Comparison of ENCODE assay signal across 8 cellular contexts in genomic region chr3:38003371-38003816, GRCh38. TPM values are rescaled to one million over a fixed set of nuclear protein-coding genes. Genes with fewer than 3 reads are reported as not detected.
A peak's percentile ranks its signal among the peaks of the same experiment; 100 is the strongest.
DNase-seq lines count a peak whose midpoint lies in the region; ATAC-seq and TF ChIP-seq lines count a peak whose summit lies in the region.

No MANE protein-coding gene starts in this region.

- 32 to 63% (median 37%) methylated on average over 6 to 7 of the region's 7 CpGs for WGBS in heart left ventricle, 4 donors
- WGBS in prostate gland = 37% methylated on average over 6 of the region's 7 CpGs

- no peak overlapping the region for H3K4me3 Mint-ChIP-seq in activated naive CD8-positive, alpha-beta T cell treated with anti-CD3 and anti-CD28 coated beads, Interleukin-2, amount 10 ng/mL, durations not matched to agents 7 days and 5 days

- in situ Hi-C loops in GM13977 (cut with MboI; ENCODE audit: low pct_unique_long_range_greater_than_20kb, low sequenced_read_pairs, unreplicated experiment) = no loop called here

- ATAC-seq in activated naive CD8-positive, alpha-beta T cell treated with anti-CD3 and anti-CD28 coated beads, Interleukin-2, amount 10 ng/mL, durations not matched to agents 7 days and 5 days (ENCODE audit: low read depth) = no peak
- ATAC-seq in heart left ventricle (peak in 3 of 4 donors; percentile 32 to 60 (median 39)), HG02973 (IDR thresholded peaks at IDR 0.05; ENCODE audit: unreplicated experiment) (no peak)

- H3K36me3 ChIP-seq in heart left ventricle (peaks cover 0 to 46% (median 20%) of the 10 kb centered on the region in 9 donors), prostate gland (peaks cover 3 to 4% of the 10 kb centered on the region in 2 donors)

- H3K27me3 ChIP-seq in heart left ventricle (no peaks in the 10 kb centered on the region), prostate gland (replicated peaks; ENCODE audit: insufficient read depth) (no peaks in the 10 kb centered on the region)

- TF ChIP-seq POLR2A in heart left ventricle (IDR thresholded peaks at IDR 0.05) = no peak
- no peak for TF ChIP-seq POLR2A in prostate gland (IDR thresholded peaks at IDR 0.05)

- H3K4me1 ChIP-seq in heart left ventricle (peaks cover 0 to 28% (median 15%) of the 10 kb centered on the region in 12 donors), prostate gland (replicated peaks) (peaks cover 16% of the 10 kb centered on the region)

- H3K4me3 ChIP-seq in heart left ventricle = peak overlapping the region in 6 of 12 donors; percentile 36 to 57 (median 48)
- no peak overlapping the region for H3K4me3 ChIP-seq in prostate gland

- H3K9me3 ChIP-seq in heart left ventricle (no peaks in the 10 kb centered on the region), prostate gland (no peaks in the 10 kb centered on the region)

- intact Hi-C loops in heart left ventricle (cut with DNase I) = loop anchor here in 3 of 10 donors (2.0 to 10.0 kb wide), 6 partner anchors 29 to 474 kb away; no protein-coding TSS in a partner anchor
- intact Hi-C loops in prostate gland (cut with DNase I) = loop anchor here (5.0 kb wide), 1 partner anchor 34 kb away; the partner anchor contains the start of gene DLEC1

- CTCF ChIA-PET in RWPE1 (lab: Yijun Ruan, JAX) = interaction anchor here (0.7 to 1.0 kb wide), 3 partner anchors 10 to 148 kb away, joined by 3 to 5 read pairs (median 4); no protein-coding TSS in a partner anchor

- DNase-seq in GM13977 (ENCODE audit: low spot score) (peak; percentile 72), RWPE1 (ENCODE audit: low spot score) (no peak), heart left ventricle (peak; percentile 62 to 84 (median 71)), prostate gland (ENCODE audit: low spot score) (peak; percentile 65), NCI-H226 (no peak)
- DNase-seq in activated naive CD8-positive, alpha-beta T cell treated with anti-CD3 and anti-CD28 coated beads, Interleukin-2, amount 10 ng/mL, durations not matched to agents 7 days and 5 days = peak; percentile 72

- POLR2A ChIA-PET in RWPE1 (lab: Yijun Ruan, JAX; ENCODE audit: low non-redundant PET) = no interaction called here
- POLR2A ChIA-PET in activated naive CD8-positive, alpha-beta T cell treated with anti-CD3 and anti-CD28 coated beads, Interleukin-2, amount 10 ng/mL, durations not matched to agents 7 days and 5 days (lab: Charles Lee) = interaction anchor here (1.3 kb wide), 1 partner anchor 28 kb away, joined by 3 read pairs; no protein-coding TSS in a partner anchor

- H3K36me3 Mint-ChIP-seq in activated naive CD8-positive, alpha-beta T cell treated with anti-CD3 and anti-CD28 coated beads, Interleukin-2, amount 10 ng/mL, durations not matched to agents 7 days and 5 days = peaks cover 8% of the 10 kb centered on the region

- H3K27me3 Mint-ChIP-seq in activated naive CD8-positive, alpha-beta T cell treated with anti-CD3 and anti-CD28 coated beads, Interleukin-2, amount 10 ng/mL, durations not matched to agents 7 days and 5 days = no peaks in the 10 kb centered on the region

- peak overlapping the region; percentile 64 for H3K27ac Mint-ChIP-seq in activated naive CD8-positive, alpha-beta T cell treated with anti-CD3 and anti-CD28 coated beads, Interleukin-2, amount 10 ng/mL, durations not matched to agents 7 days and 5 days

- H3K27ac ChIP-seq in 22Rv1 (peak overlapping the region; percentile 41), RWPE1 (peak overlapping the region; percentile 58), heart left ventricle (peak overlapping the region in 10 of 12 donors; percentile 1 to 86 (median 60)), prostate gland (peak overlapping the region; percentile 86 to 90)

- H3K9me3 Mint-ChIP-seq in activated naive CD8-positive, alpha-beta T cell treated with anti-CD3 and anti-CD28 coated beads, Interleukin-2, amount 10 ng/mL, durations not matched to agents 7 days and 5 days = no peaks in the 10 kb centered on the region

- peaks cover 21% of the 10 kb centered on the region for H3K4me1 Mint-ChIP-seq in activated naive CD8-positive, alpha-beta T cell treated with anti-CD3 and anti-CD28 coated beads, Interleukin-2, amount 10 ng/mL, durations not matched to agents 7 days and 5 days

- TF ChIP-seq CTCF in 22Rv1 (IDR thresholded peaks at IDR 0.05) (peak; percentile 92), GM13977 (IDR thresholded peaks at IDR 0.05; ENCODE audit: extremely low read depth, insufficient read depth, missing control alignments) (peak; percentile 88), RWPE1 (conservative IDR thresholded peaks at IDR 0.05; ENCODE audit: low read depth) (peak; percentile 78), heart left ventricle (IDR thresholded peaks at IDR 0.05) (peak; percentile 77 to 94 (median 86)), prostate gland (IDR thresholded peaks at IDR 0.05) (peak; percentile 84 to 90 (median 87))

RNA-seq across cellular contexts. Expression of gene VILL, which starts 12.8 kb away (rescaled TPM):
- 10 to 100 TPM; 25.2 to 25.3 TPM for total RNA-seq in activated naive CD8-positive, alpha-beta T cell treated with anti-CD3 and anti-CD28 coated beads, Interleukin-2, amount 10 ng/mL, durations not matched to agents 7 days and 5 days
- total RNA-seq in heart left ventricle (1 to 10 TPM; 1.1 to 6.3 (median 2.6) TPM), prostate gland (10 to 100 TPM; 29.1 to 29.3 TPM)
- polyA plus RNA-seq in heart left ventricle = 1 to 10 TPM; 2.7 to 3.4 TPM

RNA-seq across cellular contexts. Expression of gene PLCD1, which starts 26.0 kb away (rescaled TPM):
- 10 to 100 TPM; 36.5 to 45.4 TPM for total RNA-seq in activated naive CD8-positive, alpha-beta T cell treated with anti-CD3 and anti-CD28 coated beads, Interleukin-2, amount 10 ng/mL, durations not matched to agents 7 days and 5 days
- 10 to 100 TPM in 7 of 9 donors, 1 to 10 TPM in 2; 8.1 to 14.9 (median 12.4) TPM for total RNA-seq in heart left ventricle
- 10 to 100 TPM in 1 of 2 donors, 1 to 10 TPM in 1; 9.5 to 10.6 TPM for polyA plus RNA-seq in heart left ventricle
- 100 to 1,000 TPM in 1 of 2 donors, 10 to 100 TPM in 1; 29.7 to 176 TPM for total RNA-seq in prostate gland

RNA-seq across cellular contexts. Expression of gene DLEC1, which starts 35.6 kb away (rescaled TPM):
- 1 to 10 TPM; 3.2 to 3.7 TPM for total RNA-seq in activated naive CD8-positive, alpha-beta T cell treated with anti-CD3 and anti-CD28 coated beads, Interleukin-2, amount 10 ng/mL, durations not matched to agents 7 days and 5 days
- total RNA-seq in heart left ventricle (1 to 10 TPM in 1 of 9 donors, under 1 TPM in 7, not detected in 1; 0.07 to 1.3 (median 0.16) TPM), prostate gland (10 to 100 TPM in 1 of 2 donors, under 1 TPM in 1; 0.32 to 13.1 TPM)
- polyA plus RNA-seq in heart left ventricle = under 1 TPM; 0.06 to 0.61 TPM

Comparison
In these comparisons a context has a peak if more than half of its experiments do, and no peak if none do; other contexts are left out.
1. DNase-seq: peak in GM13977 (single experiment), activated naive CD8-positive, alpha-beta T cell treated with anti-CD3 and anti-CD28 coated beads, Interleukin-2, amount 10 ng/mL, durations not matched to agents 7 days and 5 days (single experiment), heart left ventricle (5 of 5) and prostate gland (single experiment); none in RWPE1 (single experiment) and NCI-H226 (single experiment).
2. ATAC-seq: peak in heart left ventricle (3 of 4); none in activated naive CD8-positive, alpha-beta T cell treated with anti-CD3 and anti-CD28 coated beads, Interleukin-2, amount 10 ng/mL, durations not matched to agents 7 days and 5 days (single experiment) and HG02973 (single experiment).
3. Peak in every context shown above with its lines, with median percentiles within 50 percentile points of each other: H3K27ac ChIP-seq and CTCF ChIP-seq.